Comparison of ENCODE assay signal across 24 cellular contexts in genomic region chr1:161299347-161299746, GRCh38. TPM values are rescaled to one million over a fixed set of nuclear protein-coding genes. Genes with fewer than 3 reads are reported as not detected.
"Had no signal": no experiment of that assay in that cellular context is flagged by ENCODE, and none has a peak within 500 bp of the region (broad histone marks: within the 10 kb centered on the region; RNA-seq: fewer than 3 reads in every experiment).

No MANE protein-coding gene starts in this region.

- H3K27ac ChIP-seq: ascending aorta, breast epithelium, foreskin keratinocyte, prostate gland, skin epidermis, tibial artery, WERI-Rb-1 had no signal

- H3K4me1 ChIP-seq: ascending aorta, breast epithelium, foreskin keratinocyte, prostate gland, tibial artery had no signal

- H3K27me3 Mint-ChIP-seq: dendritic cell treated with granulocyte-macrophage colony-stimulating factor and Interleukin-4, amounts not matched to agents 40 ng/mL and 50 ng/mL, for 4 days had no signal

- H3K4me3 ChIP-seq: ascending aorta, breast epithelium, prostate gland, skin epidermis, tibial artery had no signal

- H3K9me3 ChIP-seq: ascending aorta, breast epithelium, prostate gland, tibial artery had no signal

- H3K27ac Mint-ChIP-seq: dendritic cell treated with granulocyte-macrophage colony-stimulating factor and Interleukin-4, amounts not matched to agents 40 ng/mL and 50 ng/mL, for 4 days; nephron; T-helper 2 cell treated with Interferon-gamma antibody and Interleukin-4, amounts not matched to agents 5 μg/mL and 100 μg/mL, for 36 hours had no signal

- H3K9me3 Mint-ChIP-seq: dendritic cell treated with granulocyte-macrophage colony-stimulating factor and Interleukin-4, amounts not matched to agents 40 ng/mL and 50 ng/mL, for 4 days; nephron; T-helper 2 cell treated with Interferon-gamma antibody and Interleukin-4, amounts not matched to agents 5 μg/mL and 100 μg/mL, for 36 hours had no signal

- H3K4me3 Mint-ChIP-seq: dendritic cell treated with granulocyte-macrophage colony-stimulating factor and Interleukin-4, amounts not matched to agents 40 ng/mL and 50 ng/mL, for 4 days; nephron; T-helper 2 cell treated with Interferon-gamma antibody and Interleukin-4, amounts not matched to agents 5 μg/mL and 100 μg/mL, for 36 hours had no signal

- H3K36me3 ChIP-seq: ascending aorta, breast epithelium, prostate gland, tibial artery, WERI-Rb-1 had no signal

- H3K27me3 ChIP-seq: ascending aorta, breast epithelium, foreskin keratinocyte, tibial artery had no signal

- ATAC-seq: foreskin keratinocyte, right cardiac atrium had no signal

- DNase-seq: activated CD4-positive, alpha-beta T cell treated with anti-CD3 and anti-CD28 coated beads for 48 hours; activated CD8-positive, alpha-beta memory T cell treated with anti-CD3 and anti-CD28 coated beads, Interleukin-2, amount 50 U/mL, for 48 hours; activated gamma-delta T cell treated with Interleukin-2 at 50 U/mL for 16 hours; cerebellar nuclear complex; effector memory CD4-positive, alpha-beta T cell; foreskin keratinocyte; glutamatergic neuron; mesendoderm; right cardiac atrium; stimulated activated CD4-positive, alpha-beta T cell treated with anti-CD3 and anti-CD28 coated beads, Interleukin-15, amount 100 ng/mL, for 24 hours; stimulated activated CD4-positive, alpha-beta T cell treated with anti-CD3 and anti-CD28 coated beads, Interleukin-4, amount 100 ng/mL, for 1 hour; stimulated activated naive CD4-positive, alpha-beta T cell; tibial artery; WERI-Rb-1 had no signal

RNA-seq across cellular contexts. Expression of gene PCP4L1, which starts 40.8 kb away (rescaled TPM):
- total RNA-seq: ascending aorta, foreskin keratinocyte, kidney epithelial cell, osteoblast, subcutaneous adipose tissue had no signal
- polyA plus RNA-seq: foreskin keratinocyte had no signal
